Comparison of ENCODE assay signal across 8 cellular contexts in the genomic region with DNA sequence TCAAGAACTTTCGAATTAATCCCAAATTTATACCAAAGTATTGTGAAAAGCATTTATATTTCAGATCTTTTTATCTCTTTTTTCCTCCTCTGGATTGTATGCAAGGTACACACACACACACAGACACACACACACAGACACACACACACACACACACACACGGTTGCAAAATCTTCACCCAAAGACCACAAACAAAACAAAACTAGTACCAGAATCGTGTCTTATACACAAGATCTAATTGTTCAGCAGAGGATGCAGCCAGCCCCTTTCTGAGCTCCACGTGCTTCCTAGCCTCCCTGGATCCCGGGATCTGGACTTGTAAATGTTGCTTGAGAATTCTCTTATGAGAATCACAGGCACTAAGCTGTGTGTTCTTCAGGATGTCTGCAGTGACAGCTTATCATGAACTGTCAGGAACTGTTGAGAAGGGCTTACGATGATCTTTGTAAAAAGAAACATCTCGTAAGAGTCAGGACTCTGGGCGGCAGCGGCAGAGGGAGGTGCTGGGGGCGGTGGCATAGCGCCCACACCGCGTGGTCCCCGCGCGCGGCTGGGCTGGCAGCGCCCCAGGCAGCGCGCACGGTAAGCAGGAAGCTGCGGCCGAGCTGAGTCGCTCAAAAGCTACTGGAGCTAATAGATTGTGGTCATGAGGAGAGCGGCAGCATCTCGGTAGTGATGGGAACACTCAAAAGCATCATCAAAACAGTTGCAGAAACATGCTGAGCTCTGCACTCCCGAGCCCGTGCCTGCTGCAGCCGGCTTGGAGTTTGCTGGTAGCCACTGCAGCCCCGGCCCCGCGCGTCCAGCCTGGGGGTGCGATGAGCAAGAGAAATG.
DNase-seq lines count a peak whose midpoint lies in the region; ATAC-seq, FAIRE-seq and TF ChIP-seq lines count a peak whose summit lies in the region.

No MANE protein-coding gene starts in this region.

- FAIRE-seq in bronchial epithelial cell (lab: Jason Lieb, UNC): no peak

- no peak overlapping the region for H3K4me3 ChIP-seq in bronchial epithelial cell (ENCODE audit: low read depth, low read length)

- TF ChIP-seq CTCF in bronchial epithelial cell (IDR thresholded peaks at IDR 0.05; ENCODE audit: insufficient read depth, low read length, severe bottlenecking): no peak

- ATAC-seq in GM19397 (IDR thresholded peaks at IDR 0.05; ENCODE audit: unreplicated experiment): peak; percentile 89
- peak; percentile 52 for ATAC-seq in left lobe of liver

- DNase-seq in C1 segment of cervical spinal cord (lab: John Stamatoyannopoulos, UW): peak in 8 of 14 donors; percentile 1 to 41 (median 9)
- peak; percentile 17 for DNase-seq in HK-2 (ENCODE audit: unreplicated experiment)
- peak; percentile 75 for DNase-seq in activated CD4-positive, CD25-positive, alpha-beta regulatory T cell treated with anti-CD3 and anti-CD28 coated beads, Interleukin-2, amount 50 U/mL, for 16 hours (ENCODE audit: low read depth, low spot score)
- peak; percentile 30 for DNase-seq in bronchial epithelial cell (ENCODE audit: low read depth)
- DNase-seq in left lobe of liver (ENCODE audit: low spot score): no peak
- DNase-seq in stimulated activated CD4-positive, alpha-beta T cell treated with anti-CD3 and anti-CD28 coated beads, Interleukin-4, amount 100 ng/mL, for 48 hours (ENCODE audit: low read depth in 2 of 2): peak; percentile 68 to 78
- DNase-seq in NCI-H2171 (lab: John Stamatoyannopoulos, UW): no peak

- H3K27me3 ChIP-seq in bronchial epithelial cell (ENCODE audit: control insufficient read depth, insufficient read depth, low read length): no peaks in the 10 kb centered on the region

- no peaks in the 10 kb centered on the region for H3K36me3 ChIP-seq in bronchial epithelial cell (ENCODE audit: control insufficient read depth, insufficient read depth, low read length)

Comparison
In these comparisons a context has a peak if more than half of its experiments do, and no peak if none do; other contexts are left out.
1. DNase-seq: peak in C1 segment of cervical spinal cord (8 of 14), HK-2 (single experiment), activated CD4-positive, CD25-positive, alpha-beta regulatory T cell treated with anti-CD3 and anti-CD28 coated beads, Interleukin-2, amount 50 U/mL, for 16 hours (single experiment), bronchial epithelial cell (single experiment) and stimulated activated CD4-positive, alpha-beta T cell treated with anti-CD3 and anti-CD28 coated beads, Interleukin-4, amount 100 ng/mL, for 48 hours (2 of 2); none in left lobe of liver (single experiment) and NCI-H2171 (single experiment).